24 cellular contexts compared by ENCODE assay signal in genomic region chr12:112741106-112741505, GRCh38. TPM values are rescaled to one million over a fixed set of nuclear protein-coding genes. Genes with fewer than 3 reads are reported as not detected.
DNase-seq lines count a peak whose midpoint lies in the region; ATAC-seq, FAIRE-seq and TF ChIP-seq lines count a peak whose summit lies in the region.
"Had no signal": no experiment of that assay in that cellular context is flagged by ENCODE, and none has a peak within 500 bp of the region (broad histone marks: within the 10 kb centered on the region; RNA-seq: fewer than 3 reads in every experiment).

No MANE protein-coding gene starts in this region.

- H3K9ac ChIP-seq in HUES6 (ENCODE audit: low read length) = peak overlapping the region; percentile 56
- H3K9ac ChIP-seq: BLaER1 treated with 17β-estradiol and CSF1 and Interleukin-3, amounts not matched to agents 10 nM and 100 nM had no signal

- no peaks in the 10 kb centered on the region for H3K36me3 ChIP-seq in HUES6 (ENCODE audit: control insufficient read depth, insufficient read depth, low read length)
- no peaks in the 10 kb centered on the region for H3K36me3 ChIP-seq in mesodermal cell (ENCODE audit: control insufficient read depth, insufficient read depth, low read length)
- H3K36me3 ChIP-seq in ovary = no peaks in the 10 kb centered on the region
- H3K36me3 ChIP-seq: BLaER1 treated with 17β-estradiol and CSF1 and Interleukin-3, amounts not matched to agents 10 nM and 100 nM; HAP-1 had no signal

- 58 to 73% methylated on average over 1 to 2 of the region's 2 CpGs for WGBS in mesodermal cell (ENCODE audit: insufficient coverage in 2 of 2), 2 experiments
- 37 to 61% (median 49%) methylated on average over 2 of the region's 2 CpGs for WGBS in ovary, 3 donors

- no peak for FAIRE-seq in H54 (lab: Jason Lieb, UNC)
- FAIRE-seq: GM12878, H1, HepG2, HTR-8/SVneo had no signal

- H3K4me3 ChIP-seq in HUES6 (ENCODE audit: low read depth, low read length) (no peak overlapping the region), mesodermal cell (ENCODE audit: extremely low read depth, insufficient read depth, low read length, poor library complexity, severe bottlenecking) (no peak overlapping the region), ovary (no peak overlapping the region)
- H3K4me3 ChIP-seq: BLaER1 treated with 17β-estradiol and CSF1 and Interleukin-3, amounts not matched to agents 10 nM and 100 nM; GM12878; HAP-1 had no signal

- no peak overlapping the region; the same call in 1 of the 2 replicates for H3K27ac ChIP-seq in HUES6 (ENCODE audit: low read depth, low read length)
- peak overlapping the region; percentile 89 for H3K27ac ChIP-seq in mesodermal cell (ENCODE audit: low read depth, low read length, severe bottlenecking)
- H3K27ac ChIP-seq in ovary = no peak overlapping the region
- H3K27ac ChIP-seq: BLaER1 treated with 17β-estradiol and CSF1 and Interleukin-3, amounts not matched to agents 10 nM and 100 nM; HL-60 had no signal

- no peak for TF ChIP-seq EP300 in ovary (IDR thresholded peaks at IDR 0.05)

- no peak for ATAC-seq in GM21825 (IDR thresholded peaks at IDR 0.05; ENCODE audit: unreplicated experiment)
- ATAC-seq: CD8-positive, alpha-beta T cell; GM12878; HepG2 had no signal

- peak; percentile 3 for DNase-seq in NCI-H2171 treated with DMSO at 0.1 percent for 48 hours (lab: John Stamatoyannopoulos, UW)
- DNase-seq in NCI-H2171 (lab: John Stamatoyannopoulos, UW) = no peak
- no peak for DNase-seq in ovary
- no peak for DNase-seq in H54 (ENCODE audit: insufficient read length, low spot score)
- DNase-seq: 8988T; CD8-positive, alpha-beta T cell; COR-L47; DMS153; DMS79; KBM-7 had no signal

- no peaks in the 10 kb centered on the region for H3K9me3 ChIP-seq in HUES6 (ENCODE audit: control insufficient read depth, insufficient read depth, low read depth, low read length)
- no peaks in the 10 kb centered on the region for H3K9me3 ChIP-seq in mesodermal cell (ENCODE audit: control insufficient read depth, low read length)
- H3K9me3 ChIP-seq in ovary = no peaks in the 10 kb centered on the region
- H3K9me3 ChIP-seq: BLaER1 treated with 17β-estradiol and CSF1 and Interleukin-3, amounts not matched to agents 10 nM and 100 nM; HAP-1 had no signal

- TF ChIP-seq POLR2A in ovary (IDR thresholded peaks at IDR 0.05) (no peak), H54 (IDR thresholded peaks at IDR 0.05; ENCODE audit: low read depth, low read length) (no peak)

- peaks cover 8% of the 10 kb centered on the region; the same call in 1 of the 2 replicates for H3K4me1 ChIP-seq in HUES6 (ENCODE audit: control insufficient read depth, insufficient read depth, low read length)
- H3K4me1 ChIP-seq in mesodermal cell (ENCODE audit: control insufficient read depth, insufficient read depth, low read length, poor library complexity, severe bottlenecking) = peaks cover 35% of the 10 kb centered on the region
- no peaks in the 10 kb centered on the region for H3K4me1 ChIP-seq in ovary (ENCODE audit: insufficient read depth)
- H3K4me1 ChIP-seq: HAP-1 had no signal

- H3K27me3 ChIP-seq in HUES6 (ENCODE audit: control insufficient read depth, insufficient read depth, low read length) = peaks cover 2% of the 10 kb centered on the region; the same call in 1 of the 2 replicates
- no peaks in the 10 kb centered on the region for H3K27me3 ChIP-seq in ovary
- H3K27me3 ChIP-seq: BLaER1 treated with 17β-estradiol and CSF1 and Interleukin-3, amounts not matched to agents 10 nM and 100 nM had no signal

- intact Hi-C loops in ovary (cut with DNase I) = no loop called here

- TF ChIP-seq CTCF in ovary (IDR thresholded peaks at IDR 0.05) = no peak

RNA-seq across cellular contexts. Expression of gene RPH3A, which starts 50.4 kb away (rescaled TPM):
- 0.92 TPM for polyA plus RNA-seq in mesodermal cell (2013, experiment 1 of 2)
- 0.46 TPM for polyA plus RNA-seq in mesodermal cell (2013, experiment 2 of 2)
- not detected for total RNA-seq in ovary
- under 1 TPM in 1 of 2 donors, not detected in 1; 0.05 TPM for polyA plus RNA-seq in ovary
- total RNA-seq: B cell; CD8-positive, alpha-beta T cell; Daoy; G401; GM12878; H1; HepG2 had no signal
- polyA plus RNA-seq: GM12878, H1, HepG2, IgD-negative memory B cell had no signal
